Comparison of ENCODE assay signal across 8 cellular contexts in genomic region chr12:100987552-100988277, GRCh38.
A peak's percentile ranks its signal among the peaks of the same experiment; 100 is the strongest.
DNase-seq lines count a peak whose midpoint lies in the region; ATAC-seq and TF ChIP-seq lines count a peak whose summit lies in the region.

No MANE protein-coding gene starts in this region.

- in situ Hi-C loops in ACHN (cut with HindIII; ENCODE audit: low pct_ligation_motif_present, low pct_unique_long_range_greater_than_20kb, low sequenced_read_pairs): no loop called here

- H3K4me3 ChIP-seq in Jurkat, Clone E6-1 (ENCODE audit: low read length): no peak overlapping the region
- H3K4me3 ChIP-seq in WERI-Rb-1 (ENCODE audit: low read depth, low read length): no peak overlapping the region

- TF ChIP-seq CTCF in GM12874 (IDR thresholded peaks at IDR 0.05; ENCODE audit: insufficient read depth, low read depth, low read length) (peak; percentile 61), WERI-Rb-1 (IDR thresholded peaks at IDR 0.05; ENCODE audit: low read depth, low read length) (peak; percentile 75)

- ATAC-seq in left lobe of liver: peak; percentile 58

- no peaks in the 10 kb centered on the region for H3K9me3 ChIP-seq in WERI-Rb-1 (ENCODE audit: severe bottlenecking)

- H3K27me3 ChIP-seq in WERI-Rb-1 (ENCODE audit: insufficient read depth, low read depth, severe bottlenecking): no peaks in the 10 kb centered on the region

- DNase-seq in ACHN (peak; percentile 81), HCEC 1CT (peak; percentile 81), WERI-Rb-1 (peak; percentile 53), left lobe of liver (ENCODE audit: low spot score) (no peak), cerebellum (ENCODE audit: low spot score) (no peak), hippocampal formation (lab: John Stamatoyannopoulos, UW) (no peak)
- peak; percentile 42 for DNase-seq in Jurkat, Clone E6-1 (ENCODE audit: low read depth, low spot score)

- H3K36me3 ChIP-seq in WERI-Rb-1: no peaks in the 10 kb centered on the region

- no peak overlapping the region for H3K27ac ChIP-seq in WERI-Rb-1

Comparison
In these comparisons a context has a peak if more than half of its experiments do, and no peak if none do; other contexts are left out.
1. DNase-seq: peak in ACHN (single experiment), HCEC 1CT (single experiment), Jurkat, Clone E6-1 (single experiment) and WERI-Rb-1 (single experiment); none in left lobe of liver (single experiment), cerebellum (single experiment) and hippocampal formation (0 of 2).